Comparison of ENCODE assay signal across 8 cellular contexts in genomic region chr5:10863763-10864383, GRCh38.
DNase-seq lines count a peak whose midpoint lies in the region; ATAC-seq, FAIRE-seq and TF ChIP-seq lines count a peak whose summit lies in the region.

No MANE protein-coding gene starts in this region.

- TF ChIP-seq CTCF in CD8-positive, alpha-beta T cell (IDR thresholded peaks at IDR 0.05): peak; percentile 65
- TF ChIP-seq CTCF in foreskin fibroblast (IDR thresholded peaks at IDR 0.05; ENCODE audit: low read depth, low read length) (peak; percentile 93), progenitor cell of endocrine pancreas (IDR thresholded peaks at IDR 0.05; ENCODE audit: unreplicated experiment) (peak; percentile 67)

- FAIRE-seq in GM19239 (lab: Jason Lieb, UNC): peak; percentile 82

- peaks cover 4% of the 10 kb centered on the region for H3K27me3 Mint-ChIP-seq in CD8-positive, alpha-beta T cell (ENCODE audit: low read depth)
- peaks cover 14% of the 10 kb centered on the region for H3K27me3 Mint-ChIP-seq in progenitor cell of endocrine pancreas

- H3K36me3 ChIP-seq in CD8-positive, alpha-beta T cell (ENCODE audit: insufficient read depth, low read length): no peaks in the 10 kb centered on the region

- POLR2A ChIA-PET in CD8-positive, alpha-beta T cell (lab: Charles Lee): no interaction called here

- H3K9me3 ChIP-seq in CD8-positive, alpha-beta T cell (ENCODE audit: low read length): no peaks in the 10 kb centered on the region

- no peaks in the 10 kb centered on the region for H3K36me3 Mint-ChIP-seq in CD8-positive, alpha-beta T cell
- no peaks in the 10 kb centered on the region for H3K36me3 Mint-ChIP-seq in progenitor cell of endocrine pancreas (ENCODE audit: insufficient read depth)

- CTCF ChIA-PET in CD8-positive, alpha-beta T cell (lab: Charles Lee): interaction anchor here (1.0 to 1.3 kb wide), 2 partner anchors 9 to 411 kb away, joined by 3 to 4 read pairs; no protein-coding TSS in a partner anchor

- no peak overlapping the region for H3K27ac ChIP-seq in CD8-positive, alpha-beta T cell (ENCODE audit: low read depth, low read length)

- intact Hi-C loops in CD8-positive, alpha-beta T cell (cut with DNase I, micrococcal nuclease): no loop called here

- H3K27ac Mint-ChIP-seq in CD8-positive, alpha-beta T cell: no peak overlapping the region
- no peak overlapping the region for H3K27ac Mint-ChIP-seq in progenitor cell of endocrine pancreas

- no peak for ATAC-seq in CD8-positive, alpha-beta T cell
- ATAC-seq in HG03139 (IDR thresholded peaks at IDR 0.05; ENCODE audit: unreplicated experiment): peak; percentile 87

- no peak overlapping the region for H3K4me3 ChIP-seq in CD8-positive, alpha-beta T cell (ENCODE audit: low read depth, low read length)
- no peak overlapping the region for H3K4me3 ChIP-seq in foreskin fibroblast (ENCODE audit: low read depth in 1 of 2, low read length in 2 of 2)

- H3K4me1 Mint-ChIP-seq in CD8-positive, alpha-beta T cell (ENCODE audit: low read depth): no peaks in the 10 kb centered on the region
- H3K4me1 Mint-ChIP-seq in progenitor cell of endocrine pancreas (ENCODE audit: low read depth): peaks cover 8% of the 10 kb centered on the region

- no peaks in the 10 kb centered on the region for H3K9me3 Mint-ChIP-seq in CD8-positive, alpha-beta T cell
- no peaks in the 10 kb centered on the region for H3K9me3 Mint-ChIP-seq in progenitor cell of endocrine pancreas (ENCODE audit: low read depth)

- H3K4me1 ChIP-seq in CD8-positive, alpha-beta T cell (ENCODE audit: insufficient read depth, low read length): no peaks in the 10 kb centered on the region

- H3K4me3 Mint-ChIP-seq in CD8-positive, alpha-beta T cell: no peak overlapping the region
- no peak overlapping the region for H3K4me3 Mint-ChIP-seq in progenitor cell of endocrine pancreas (ENCODE audit: low read depth)

- DNase-seq in CD8-positive, alpha-beta T cell: peak in 6 of 7 experiments; percentile 24 to 59 (median 38)
- DNase-seq in GM19239 (ENCODE audit: insufficient read length, low spot score) (peak; percentile 71), OCI-M1 (lab: John Stamatoyannopoulos, UW) (peak; percentile 73), foreskin fibroblast (peak in 1 of 2 donors; percentile 35), progenitor cell of endocrine pancreas (ENCODE audit: low spot score, unreplicated experiment) (no peak), T1000 (lab: John Stamatoyannopoulos, UW) (no peak)
- peak; percentile 73 to 77 for DNase-seq in activated T-cell treated with anti-CD3 and anti-CD28 coated beads, Interleukin-2, amount 50 U/mL, for 48 hours

- no peaks in the 10 kb centered on the region for H3K27me3 ChIP-seq in CD8-positive, alpha-beta T cell (ENCODE audit: insufficient read depth, low read length)

Comparison
In these comparisons a context has a peak if more than half of its experiments do, and no peak if none do; other contexts are left out.
1. DNase-seq: peak in CD8-positive, alpha-beta T cell (6 of 7), GM19239 (single experiment), OCI-M1 (single experiment) and activated T-cell treated with anti-CD3 and anti-CD28 coated beads, Interleukin-2, amount 50 U/mL, for 48 hours (2 of 2); none in progenitor cell of endocrine pancreas (single experiment) and T1000 (single experiment).
2. Peak in every context shown above with its lines, with median percentiles within 50 percentile points of each other: CTCF ChIP-seq.